ENCODE assay signal across 8 cellular contexts in the genomic region with DNA sequence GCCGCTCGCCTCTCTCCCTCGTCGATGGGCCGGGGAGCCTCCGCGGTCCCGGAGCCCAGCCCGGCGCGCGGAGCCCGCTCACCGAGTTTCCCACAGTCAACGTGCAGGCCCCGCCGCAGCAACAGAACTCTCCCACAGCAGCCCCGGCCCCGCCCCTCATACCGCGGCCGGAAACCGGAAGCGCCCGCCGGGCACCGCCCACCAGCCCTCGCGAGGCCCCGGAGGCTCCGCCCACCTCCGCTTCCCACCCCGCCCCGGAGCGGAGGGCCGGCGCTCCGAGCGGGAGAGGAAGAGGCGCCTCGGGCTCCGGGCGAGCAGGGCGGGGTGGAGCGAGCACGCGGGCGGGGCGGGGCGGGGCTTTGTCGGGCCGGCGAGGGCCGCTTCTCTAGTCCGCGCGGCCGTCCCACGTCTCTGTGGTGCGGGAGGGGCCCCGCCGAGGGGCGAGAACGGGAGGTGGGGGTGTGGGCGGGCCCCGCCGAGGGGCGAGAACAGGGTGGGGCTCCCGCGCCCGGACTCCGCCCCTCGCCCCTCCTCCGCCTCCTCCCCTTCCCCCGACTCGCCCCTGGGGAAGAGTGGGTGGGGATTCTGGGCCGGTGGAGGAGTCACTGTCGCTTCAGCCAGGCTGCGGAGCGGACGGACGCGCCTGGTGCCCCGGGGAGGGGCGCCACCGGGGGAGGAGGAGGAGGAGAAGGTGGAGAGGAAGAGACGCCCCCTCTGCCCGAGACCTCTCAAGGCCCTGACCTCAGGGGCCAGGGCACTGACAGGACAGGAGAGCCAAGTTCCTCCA. TPM values are rescaled to one million over a fixed set of nuclear protein-coding genes. Genes with fewer than 3 reads are reported as not detected.
DNase-seq lines count a peak whose midpoint lies in the region; ATAC-seq and TF ChIP-seq lines count a peak whose summit lies in the region.

A gene (plus strand): TSS at position 605 of the 787 bp plus-strand sequence. CDS start 411 bp downstream, outside the sequence.
A gene (minus strand): TSS at position 136 of the 787 bp plus-strand sequence. CDS start 1,143 bp downstream, outside the sequence.

- H3K36me3 ChIP-seq in adipocyte (ENCODE audit: control insufficient read depth, insufficient read depth, low read length, severe bottlenecking) (peaks cover 22% of the 10 kb centered on the region), heart left ventricle (peaks cover 0 to 31% (median 15%) of the 10 kb centered on the region in 9 donors), transverse colon (no peaks in the 10 kb centered on the region)

- intact Hi-C loops in heart left ventricle (cut with DNase I) (loop anchor here in 1 of 10 donors (10.0 kb wide), 1 partner anchor 200 kb away; a partner anchor contains a TSS), posterior cingulate gyrus (cut with DNase I) (no loop called here), transverse colon (cut with DNase I; ENCODE audit: low total_unique reads) (no loop called here)

- ATAC-seq in HG02610 (IDR thresholded peaks at IDR 0.05; ENCODE audit: unreplicated experiment) (peak; percentile 62), heart left ventricle (peak; percentile 73 to 86 (median 84))

- TF ChIP-seq EP300 in transverse colon (IDR thresholded peaks at IDR 0.05; ENCODE audit: low read depth), result no peak

- TF ChIP-seq POLR2A in heart left ventricle (IDR thresholded peaks at IDR 0.05) (peak in 1 of 2 donors; percentile 84), transverse colon (IDR thresholded peaks at IDR 0.05) (peak; percentile 84)

- H3K4me3 ChIP-seq in adipocyte (ENCODE audit: low read length), result peak within 1 kb of the TSS; percentile 79
- peak within 1 kb of the TSS; percentile 49 to 95 (median 72) for H3K4me3 ChIP-seq in heart left ventricle
- H3K4me3 ChIP-seq in transverse colon, result peak within 1 kb of the TSS; percentile 61 to 88 (median 82)

- no peak for TF ChIP-seq CTCF in GM10266 (IDR thresholded peaks at IDR 0.05; ENCODE audit: control insufficient read depth, insufficient read depth, low read depth, missing control alignments)
- no peak for TF ChIP-seq CTCF in heart left ventricle (IDR thresholded peaks at IDR 0.05)
- no peak for TF ChIP-seq CTCF in transverse colon (IDR thresholded peaks at IDR 0.05)

- H3K9me3 ChIP-seq in adipocyte (ENCODE audit: control insufficient read depth, low read length) (no peaks in the 10 kb centered on the region), heart left ventricle (peaks cover 0 to 3% (median 0%) of the 10 kb centered on the region in 12 donors), transverse colon (no peaks in the 10 kb centered on the region)

- DNase-seq in GM10266 (ENCODE audit: extremely low spot score), result peak; percentile 96
- peak; percentile 95 for DNase-seq in NCI-H1105 (lab: John Stamatoyannopoulos, UW)
- peak; percentile 82 for DNase-seq in T follicular helper cell (ENCODE audit: low read depth)
- DNase-seq in adipocyte (ENCODE audit: low read depth), result peak; percentile 93
- peak; percentile 90 to 94 (median 92) for DNase-seq in heart left ventricle
- DNase-seq in posterior cingulate gyrus, result peak; percentile 73 to 97 (median 82)
- DNase-seq in transverse colon, result peak; percentile 92

- 1 to 33% (median 12%) methylated on average over 28 to 85 of the region's 88 CpGs for WGBS in heart left ventricle, 4 donors
- 42% methylated on average over 71 of the region's 88 CpGs; no CpG with 5 or more reads in 1 of the 2 donors for WGBS in transverse colon (ENCODE audit: low coverage in 1 of 2), 2 donors

- H3K27ac ChIP-seq in heart left ventricle, result peak within 1 kb of the TSS; percentile 82 to 94 (median 90)
- H3K27ac ChIP-seq in transverse colon, result peak within 1 kb of the TSS; percentile 95 to 98 (median 97)

- in situ Hi-C loops in transverse colon (cut with MboI; ENCODE audit: low pct_ligation_motif_present in 1 of 4, low pct_unique_long_range_greater_than_20kb in 1 of 4, low sequenced_read_pairs in 3 of 4), result no loop called here

- H3K27me3 ChIP-seq in adipocyte (replicated peaks; ENCODE audit: control insufficient read depth, insufficient read depth, low read length) (no peaks in the 10 kb centered on the region), heart left ventricle (peaks cover 0 to 6% (median 0%) of the 10 kb centered on the region in 9 donors), transverse colon (no peaks in the 10 kb centered on the region)

- H3K4me1 ChIP-seq in adipocyte (ENCODE audit: control insufficient read depth, insufficient read depth, low read length) (peaks cover 37% of the 10 kb centered on the region), heart left ventricle (peaks cover 3 to 57% (median 41%) of the 10 kb centered on the region in 12 donors), transverse colon (peaks cover 25 to 56% (median 44%) of the 10 kb centered on the region in 4 donors)

- H3K9ac ChIP-seq in adipocyte (ENCODE audit: low read length), result peak within 1 kb of the TSS; percentile 82

RNA-seq across cellular contexts. Expression of the first gene that starts in this region (rescaled TPM):
- total RNA-seq in heart left ventricle (10 to 100 TPM; 13.5 to 25.6 (median 17.6) TPM), transverse colon (10 to 100 TPM in 3 of 4 donors, 1 to 10 TPM in 1; 7.0 to 50.5 (median 18.1) TPM)
- polyA plus RNA-seq in heart left ventricle, result 10 to 100 TPM; 12.9 to 13.5 TPM

RNA-seq across cellular contexts. Expression of the second gene that starts in this region (rescaled TPM):
- total RNA-seq in heart left ventricle (100 to 1,000 TPM in 5 of 9 donors, 10 to 100 TPM in 4; 59.9 to 162 (median 102) TPM), transverse colon (100 to 1,000 TPM in 2 of 4 donors, 10 to 100 TPM in 2; 37.6 to 113 (median 74.4) TPM)
- polyA plus RNA-seq in heart left ventricle, result 100 to 1,000 TPM in 1 of 2 donors, 10 to 100 TPM in 1; 87.7 to 158 TPM

Comparison
In these comparisons a context has a peak if more than half of its experiments do, and no peak if none do; other contexts are left out.
1. Peak in every context shown above with its lines: DNase-seq, ATAC-seq, H3K4me3 ChIP-seq and H3K27ac ChIP-seq.